8 cellular contexts compared by ENCODE assay signal in the genomic region with DNA sequence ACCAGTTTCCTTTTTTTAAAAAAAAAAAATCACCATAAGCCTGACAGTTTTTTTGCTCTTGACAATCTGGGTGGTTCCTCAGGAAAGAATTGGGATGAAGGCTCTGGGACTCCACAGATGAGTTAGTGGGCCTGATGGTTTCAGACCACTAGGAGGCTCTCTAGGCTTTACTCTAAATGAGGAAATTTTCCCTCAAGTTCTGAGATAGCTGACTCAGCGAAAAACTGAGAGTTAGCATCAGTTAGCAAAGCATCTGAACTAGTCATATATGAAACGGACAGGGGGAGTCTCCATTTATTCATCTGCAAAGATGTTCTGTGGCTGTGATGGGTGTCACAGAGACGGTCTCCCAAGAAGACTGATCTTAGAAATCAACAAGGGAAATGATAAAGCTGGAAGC.
DNase-seq lines count a peak whose midpoint lies in the region; ATAC-seq, FAIRE-seq and TF ChIP-seq lines count a peak whose summit lies in the region.

No MANE protein-coding gene starts in this region.

- H3K4me3 ChIP-seq in AG09309 (ENCODE audit: control insufficient read depth, low read depth, low read length) (no peak overlapping the region), foreskin fibroblast (ENCODE audit: low read depth in 1 of 2, low read length in 2 of 2) (no peak overlapping the region), gastrocnemius medialis (no peak overlapping the region)

- H3K9me3 ChIP-seq in gastrocnemius medialis, result no peaks in the 10 kb centered on the region

- H3K4me1 ChIP-seq in gastrocnemius medialis, result no peaks in the 10 kb centered on the region

- DNase-seq in AG09309 (ENCODE audit: low read depth) (no peak), foreskin fibroblast (no peak), HTR-8/SVneo (ENCODE audit: insufficient read length, low spot score) (no peak), gastrocnemius medialis (no peak), nucleus accumbens (lab: John Stamatoyannopoulos, UW) (no peak)

- in situ Hi-C loops in gastrocnemius medialis (cut with MboI; ENCODE audit: low sequenced_read_pairs in 4 of 4), result no loop called here

- no peak for FAIRE-seq in HTR-8/SVneo (lab: Jason Lieb, UNC)

- peak; percentile 76 for ATAC-seq in SK-N-SH treated with all-trans-retinoic acid at 6 μM for 48 hours
- ATAC-seq in GM21717 (IDR thresholded peaks at IDR 0.05; ENCODE audit: unreplicated experiment), result no peak
- no peak for ATAC-seq in gastrocnemius medialis

- no peak for TF ChIP-seq POLR2A in gastrocnemius medialis (IDR thresholded peaks at IDR 0.05)

- no peaks in the 10 kb centered on the region for H3K36me3 ChIP-seq in gastrocnemius medialis

- peak; percentile 10 for TF ChIP-seq CTCF in AG09309 (IDR thresholded peaks at IDR 0.05; ENCODE audit: control insufficient read depth, insufficient read depth, low read depth, low read length, missing control alignments)
- peak; percentile 47 for TF ChIP-seq CTCF in GM12873 (IDR thresholded peaks at IDR 0.05; ENCODE audit: insufficient read depth, low read depth, low read length, missing control alignments)
- TF ChIP-seq CTCF in foreskin fibroblast (IDR thresholded peaks at IDR 0.05; ENCODE audit: low read depth, low read length), result peak; percentile 19
- no peak for TF ChIP-seq CTCF in gastrocnemius medialis (IDR thresholded peaks at IDR 0.05 in 4 of 5, conservative IDR thresholded peaks at IDR 0.05 in 1 of 5)

- H3K27ac ChIP-seq in gastrocnemius medialis, result no peak overlapping the region

- intact Hi-C loops in gastrocnemius medialis (cut with DNase I; ENCODE audit: low total_unique reads), result no loop called here

- no peaks in the 10 kb centered on the region for H3K27me3 ChIP-seq in gastrocnemius medialis

TF ChIP-seq in SK-N-SH treated with all-trans-retinoic acid at 6 μM for 48 hours, 23 proteins besides CTCF, POLR2A, EP300 and RAD21:
- TF ChIP-seq, protein P1, sequence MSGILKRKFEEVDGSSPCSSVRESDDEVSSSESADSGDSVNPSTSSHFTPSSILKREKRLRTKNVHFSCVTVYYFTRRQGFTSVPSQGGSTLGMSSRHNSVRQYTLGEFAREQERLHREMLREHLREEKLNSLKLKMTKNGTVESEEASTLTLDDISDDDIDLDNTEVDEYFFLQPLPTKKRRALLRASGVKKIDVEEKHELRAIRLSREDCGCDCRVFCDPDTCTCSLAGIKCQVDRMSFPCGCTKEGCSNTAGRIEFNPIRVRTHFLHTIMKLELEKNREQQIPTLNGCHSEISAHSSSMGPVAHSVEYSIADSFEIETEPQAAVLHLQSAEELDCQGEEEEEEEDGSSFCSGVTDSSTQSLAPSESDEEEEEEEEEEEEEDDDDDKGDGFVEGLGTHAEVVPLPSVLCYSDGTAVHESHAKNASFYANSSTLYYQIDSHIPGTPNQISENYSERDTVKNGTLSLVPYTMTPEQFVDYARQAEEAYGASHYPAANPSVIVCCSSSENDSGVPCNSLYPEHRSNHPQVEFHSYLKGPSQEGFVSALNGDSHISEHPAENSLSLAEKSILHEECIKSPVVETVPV (CRISPR knock-in tag; IDR thresholded peaks at IDR 0.05), result no peak
- no peak for TF ChIP-seq ARNTL (CRISPR knock-in tag; IDR thresholded peaks at IDR 0.05; ENCODE audit: borderline replicate concordance, low read depth)
- TF ChIP-seq TCF4 (CRISPR knock-in tag; IDR thresholded peaks at IDR 0.05; ENCODE audit: borderline replicate concordance), result no peak
- TF ChIP-seq ISL1 (CRISPR knock-in tag; IDR thresholded peaks at IDR 0.05), result no peak
- no peak for TF ChIP-seq ZFP3 (CRISPR knock-in tag; IDR thresholded peaks at IDR 0.05)
- TF ChIP-seq CSDC2 (CRISPR knock-in tag; IDR thresholded peaks at IDR 0.05), result no peak
- no peak for TF ChIP-seq OSR1 (CRISPR knock-in tag; IDR thresholded peaks at IDR 0.05)
- TF ChIP-seq ZNF70 (CRISPR knock-in tag; IDR thresholded peaks at IDR 0.05), result no peak
- no peak for TF ChIP-seq RARB (CRISPR knock-in tag; IDR thresholded peaks at IDR 0.05)
- TF ChIP-seq ZC3H10 (CRISPR knock-in tag; IDR thresholded peaks at IDR 0.05), result no peak
- TF ChIP-seq TOX (CRISPR knock-in tag; IDR thresholded peaks at IDR 0.05; ENCODE audit: borderline replicate concordance), result no peak
- TF ChIP-seq ZNF8 (CRISPR knock-in tag; IDR thresholded peaks at IDR 0.05), result no peak
- no peak for TF ChIP-seq ZFP30 (CRISPR knock-in tag; IDR thresholded peaks at IDR 0.05)
- TF ChIP-seq ZNF565 (CRISPR knock-in tag; conservative IDR thresholded peaks at IDR 0.05; ENCODE audit: low read depth), result no peak
- TF ChIP-seq, protein P2, sequence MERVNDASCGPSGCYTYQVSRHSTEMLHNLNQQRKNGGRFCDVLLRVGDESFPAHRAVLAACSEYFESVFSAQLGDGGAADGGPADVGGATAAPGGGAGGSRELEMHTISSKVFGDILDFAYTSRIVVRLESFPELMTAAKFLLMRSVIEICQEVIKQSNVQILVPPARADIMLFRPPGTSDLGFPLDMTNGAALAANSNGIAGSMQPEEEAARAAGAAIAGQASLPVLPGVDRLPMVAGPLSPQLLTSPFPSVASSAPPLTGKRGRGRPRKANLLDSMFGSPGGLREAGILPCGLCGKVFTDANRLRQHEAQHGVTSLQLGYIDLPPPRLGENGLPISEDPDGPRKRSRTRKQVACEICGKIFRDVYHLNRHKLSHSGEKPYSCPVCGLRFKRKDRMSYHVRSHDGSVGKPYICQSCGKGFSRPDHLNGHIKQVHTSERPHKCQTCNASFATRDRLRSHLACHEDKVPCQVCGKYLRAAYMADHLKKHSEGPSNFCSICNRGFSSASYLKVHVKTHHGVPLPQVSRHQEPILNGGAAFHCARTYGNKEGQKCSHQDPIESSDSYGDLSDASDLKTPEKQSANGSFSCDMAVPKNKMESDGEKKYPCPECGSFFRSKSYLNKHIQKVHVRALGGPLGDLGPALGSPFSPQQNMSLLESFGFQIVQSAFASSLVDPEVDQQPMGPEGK (CRISPR knock-in tag; IDR thresholded peaks at IDR 0.05; ENCODE audit: borderline replicate concordance), result no peak

Comparison
In these comparisons a context has a peak if more than half of its experiments do, and no peak if none do; other contexts are left out.
1. CTCF ChIP-seq: peak in AG09309 (single experiment), GM12873 (single experiment) and foreskin fibroblast (single experiment); none in gastrocnemius medialis (0 of 5).